In the genomic region with DNA sequence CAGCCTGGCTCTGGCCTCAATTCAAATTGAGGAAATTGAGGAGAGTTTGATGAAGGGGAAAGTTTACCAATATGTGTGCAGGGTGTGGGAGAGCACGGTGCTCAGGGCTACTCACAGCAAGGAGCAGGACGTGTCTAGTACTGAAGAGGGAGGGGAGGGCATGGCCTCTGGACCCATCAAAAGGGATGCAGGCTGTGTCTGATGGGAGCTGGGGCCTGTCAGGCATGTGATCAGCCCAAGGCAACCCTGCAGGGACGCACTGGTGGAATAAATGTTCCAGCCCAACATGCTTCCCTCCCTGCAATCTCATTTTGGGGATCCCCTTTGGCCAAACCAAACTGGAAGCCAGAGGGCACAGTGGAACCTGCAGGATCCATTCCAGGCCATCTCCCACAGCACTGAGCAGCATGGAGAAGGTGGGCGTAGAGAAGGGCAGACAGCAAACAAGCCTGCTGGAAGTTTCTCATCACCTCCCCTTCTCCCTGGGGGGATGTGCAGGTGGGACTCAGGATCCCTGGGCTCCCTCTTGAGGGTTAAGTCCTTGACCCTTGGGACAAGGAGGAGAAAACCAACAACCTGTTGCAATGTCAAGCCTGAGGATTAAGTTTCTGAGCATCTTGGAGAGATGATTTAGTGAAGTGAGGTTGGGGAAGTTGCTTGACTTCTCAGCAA, we compare ENCODE assay signal across 29 cellular contexts.
"Had no signal": no experiment of that assay in that cellular context is flagged by ENCODE, and none has a peak within 500 bp of the region (broad histone marks: within the 10 kb centered on the region; RNA-seq: fewer than 3 reads in every experiment).

No MANE protein-coding gene starts in this region.

- DNase-seq: colonic mucosa; cortex of kidney; dermis blood vessel endothelial cell; dorsolateral prefrontal cortex; effector CD4-positive, alpha-beta T cell; effector CD8-positive, alpha-beta T cell; effector memory CD4-positive, alpha-beta T cell; effector memory CD8-positive, alpha-beta T cell; endodermal cell; erythroblast; esophagus squamous epithelium; foreskin fibroblast; foreskin keratinocyte; foreskin melanocyte; gastrocnemius medialis; glutamatergic neuron; head of caudate nucleus; heart left ventricle; heart right ventricle had no signal

- H3K27me3 ChIP-seq: colonic mucosa, foreskin keratinocyte had no signal

- H3K27ac Mint-ChIP-seq: dendritic cell treated with granulocyte-macrophage colony-stimulating factor and Interleukin-4, amounts not matched to agents 40 ng/mL and 50 ng/mL, for 4 days; effector memory CD8-positive, alpha-beta T cell; endodermal cell had no signal

- H3K36me3 ChIP-seq: colonic mucosa, esophagus muscularis mucosa, esophagus squamous epithelium, gastrocnemius medialis, gastroesophageal sphincter, heart left ventricle, heart right ventricle had no signal

- FAIRE-seq: colon, endometrium, endothelial cell of umbilical vein, frontal cortex had no signal

- H3K9me3 ChIP-seq: colonic mucosa, esophagus muscularis mucosa, esophagus squamous epithelium, gastrocnemius medialis, gastroesophageal sphincter, heart left ventricle, heart right ventricle had no signal

- H3K4me3 Mint-ChIP-seq: dendritic cell treated with granulocyte-macrophage colony-stimulating factor and Interleukin-4, amounts not matched to agents 40 ng/mL and 50 ng/mL, for 4 days; effector memory CD8-positive, alpha-beta T cell; endodermal cell had no signal

- H3K4me3 ChIP-seq: colonic mucosa, coronary artery, dorsolateral prefrontal cortex, esophagus muscularis mucosa, esophagus squamous epithelium, gastrocnemius medialis, gastroesophageal sphincter, heart left ventricle, heart right ventricle had no signal

- H3K4me1 ChIP-seq: colonic mucosa, esophagus muscularis mucosa, esophagus squamous epithelium, foreskin keratinocyte, gastrocnemius medialis, gastroesophageal sphincter, heart left ventricle, heart right ventricle had no signal

- ATAC-seq: effector memory CD8-positive, alpha-beta T cell; esophagus mucosa; foreskin keratinocyte; gastrocnemius medialis; gastroesophageal sphincter; heart left ventricle; heart right ventricle had no signal

- H3K9me3 Mint-ChIP-seq: dendritic cell treated with granulocyte-macrophage colony-stimulating factor and Interleukin-4, amounts not matched to agents 40 ng/mL and 50 ng/mL, for 4 days; effector memory CD8-positive, alpha-beta T cell; endodermal cell had no signal

- H3K27ac ChIP-seq: colonic mucosa, coronary artery, dorsolateral prefrontal cortex, epithelial cell of prostate, esophagus muscularis mucosa, esophagus squamous epithelium, foreskin keratinocyte, gastrocnemius medialis, gastroesophageal sphincter, heart left ventricle, heart right ventricle had no signal

- H3K4me1 Mint-ChIP-seq: endodermal cell had no signal
